In the genomic region with DNA sequence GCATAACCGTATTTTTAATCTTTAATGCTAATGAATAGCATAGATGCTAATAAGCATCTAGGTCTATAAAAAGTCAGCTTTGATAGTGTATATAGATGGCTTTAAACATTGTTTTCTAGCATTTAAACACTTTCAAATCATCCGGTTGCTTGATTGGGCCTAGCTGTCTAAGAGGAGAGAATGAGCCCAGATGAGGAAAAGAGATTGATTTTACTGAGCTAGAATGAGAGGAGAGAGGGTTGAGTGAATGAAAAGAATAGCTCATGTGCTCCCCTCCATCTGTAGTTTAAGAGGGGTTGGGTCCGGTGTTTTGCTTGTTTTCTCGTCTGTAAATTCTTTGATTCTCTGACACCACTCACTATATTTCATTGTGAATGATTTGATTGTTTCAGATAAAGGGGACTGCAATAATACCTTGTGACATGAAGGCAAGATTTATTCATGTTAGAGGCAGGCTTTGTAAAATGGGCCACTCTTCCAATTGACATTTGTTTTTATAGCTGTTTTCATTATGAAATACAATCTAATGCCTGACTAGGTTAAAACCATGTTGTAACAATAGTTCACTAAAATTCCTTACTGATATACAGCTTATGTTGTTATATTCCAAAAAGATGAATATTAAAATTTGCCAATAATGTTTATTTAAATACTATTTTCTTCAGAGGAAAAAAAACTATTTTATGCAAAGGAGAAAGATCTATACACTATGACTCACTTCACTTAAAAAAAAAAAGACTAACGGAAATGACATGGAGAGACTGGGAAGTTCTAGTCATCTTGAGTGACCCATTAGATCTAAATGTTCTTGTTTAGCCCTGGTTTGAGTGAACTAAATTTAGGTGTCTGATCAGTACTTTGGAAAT, we compare ENCODE assay signal across 8 cellular contexts.
DNase-seq lines count a peak whose midpoint lies in the region; ATAC-seq and TF ChIP-seq lines count a peak whose summit lies in the region.

No MANE protein-coding gene starts in this region.

- H3K9me3 ChIP-seq in RWPE2 (ENCODE audit: severe bottlenecking): no peaks in the 10 kb centered on the region

- H3K27me3 ChIP-seq in RWPE2 (ENCODE audit: insufficient read depth, poor library complexity, severe bottlenecking): no peaks in the 10 kb centered on the region

- peak; percentile 67 for DNase-seq in EL
- DNase-seq in RWPE2 (ENCODE audit: low spot score): no peak
- DNase-seq in epithelial cell of esophagus (ENCODE audit: low read depth): peak; percentile 69
- peak; percentile 68 for DNase-seq in pons (ENCODE audit: low spot score)
- DNase-seq in retina: no peak
- DNase-seq in SKM-1 (lab: John Stamatoyannopoulos, UW; ENCODE audit: unreplicated experiment): no peak
- no peak for DNase-seq in NCI-H69 (lab: John Stamatoyannopoulos, UW)

- TF ChIP-seq CTCF in RWPE2 (IDR thresholded peaks at IDR 0.05; ENCODE audit: poor library complexity, severe bottlenecking) (no peak), epithelial cell of esophagus (IDR thresholded peaks at IDR 0.05; ENCODE audit: insufficient read depth, low read depth, low read length, missing control alignments) (no peak)

- peak overlapping the region; percentile 88 for H3K27ac ChIP-seq in RWPE2 (ENCODE audit: poor library complexity, severe bottlenecking)

- ATAC-seq in RWPE2 (ENCODE audit: low read depth) (0 out of 3 replicates have a peak, but pooled peaks have one; percentile 5), HG03460 (IDR thresholded peaks at IDR 0.05; ENCODE audit: unreplicated experiment) (no peak)

- peaks cover 44% of the 10 kb centered on the region for H3K36me3 ChIP-seq in RWPE2 (ENCODE audit: low read depth)

- H3K4me1 ChIP-seq in RWPE2 (ENCODE audit: insufficient read depth, poor library complexity, severe bottlenecking): peaks cover 67% of the 10 kb centered on the region

- peak overlapping the region; percentile 63 for H3K4me3 ChIP-seq in RWPE2 (ENCODE audit: severe bottlenecking)
- peak overlapping the region; percentile 95 for H3K4me3 ChIP-seq in epithelial cell of esophagus (ENCODE audit: low read length)

Comparison
In these comparisons a context has a peak if more than half of its experiments do, and no peak if none do; other contexts are left out.
1. DNase-seq: peak in EL (single experiment), epithelial cell of esophagus (single experiment) and pons (single experiment); none in RWPE2 (single experiment), retina (single experiment), SKM-1 (single experiment) and NCI-H69 (single experiment).